ENCODE assay signal across 17 cellular contexts in genomic region chr3:138378331-138378730, GRCh38. TPM values are rescaled to one million over a fixed set of nuclear protein-coding genes. Genes with fewer than 3 reads are reported as not detected.
DNase-seq lines count a peak whose midpoint lies in the region; ATAC-seq and TF ChIP-seq lines count a peak whose summit lies in the region.
"Had no signal": no experiment of that assay in that cellular context is flagged by ENCODE, and none has a peak within 500 bp of the region (broad histone marks: within the 10 kb centered on the region; RNA-seq: fewer than 3 reads in every experiment).

No MANE protein-coding gene starts in this region.

- H3K36me3 ChIP-seq in GM23338 (ENCODE audit: insufficient read depth) = no peaks in the 10 kb centered on the region; the same call in 1 of the 2 replicates
- no peaks in the 10 kb centered on the region for H3K36me3 ChIP-seq in spleen
- H3K36me3 ChIP-seq in adrenal gland (replicated peaks in 1 of 2) = no peaks in the 10 kb centered on the region

- no peak overlapping the region for H3K4me3 ChIP-seq in GM23338
- no peak overlapping the region for H3K4me3 ChIP-seq in spleen
- H3K4me3 ChIP-seq in adrenal gland = no peak overlapping the region
- H3K4me3 ChIP-seq: K562 had no signal

- H3K9me3 Mint-ChIP-seq in GM23338 (no peaks in the 10 kb centered on the region; the same call in 2 of the 3 replicates), nephron progenitor cell (peaks cover 10% of the 10 kb centered on the region), endothelial cell (ENCODE audit: unreplicated experiment) (no peaks in the 10 kb centered on the region)

- H3K27me3 Mint-ChIP-seq in GM23338 (ENCODE audit: insufficient read depth, low read depth, poor library complexity) = no peaks in the 10 kb centered on the region
- H3K27me3 Mint-ChIP-seq in nephron progenitor cell (ENCODE audit: low read depth, poor library complexity) = peaks cover 13% of the 10 kb centered on the region
- peaks cover 2% of the 10 kb centered on the region for H3K27me3 Mint-ChIP-seq in endothelial cell (ENCODE audit: unreplicated experiment)

- H3K4me1 ChIP-seq in GM23338 (ENCODE audit: insufficient read depth) (no peaks in the 10 kb centered on the region), spleen (peaks cover 0 to 23% (median 10%) of the 10 kb centered on the region in 6 donors), adrenal gland (replicated peaks in 1 of 2) (peaks cover 37 to 51% of the 10 kb centered on the region in 2 donors)

- WGBS in spleen, 5 donors = 90 to 96% (median 95%) methylated on average over 5 of the region's 5 CpGs
- 79 to 94% (median 92%) methylated on average over 5 of the region's 5 CpGs for WGBS in adrenal gland, 4 donors

- peaks cover 0 to 7% (median 0%) of the 10 kb centered on the region in 8 donors for H3K9me3 ChIP-seq in spleen
- no peaks in the 10 kb centered on the region for H3K9me3 ChIP-seq in adrenal gland (replicated peaks in 1 of 3)

- no peak overlapping the region for H3K4me2 ChIP-seq in GM23338

- H3K36me3 Mint-ChIP-seq in GM23338 (ENCODE audit: low read depth) (peaks cover 5% of the 10 kb centered on the region; the same call in 2 of the 3 replicates), nephron progenitor cell (ENCODE audit: low read depth) (peaks cover 63% of the 10 kb centered on the region), endothelial cell (ENCODE audit: low read depth, unreplicated experiment) (no peaks in the 10 kb centered on the region)

- H3K27me3 ChIP-seq in GM23338 (ENCODE audit: insufficient read depth) = no peaks in the 10 kb centered on the region
- peaks cover 0 to 54% (median 0%) of the 10 kb centered on the region in 7 donors for H3K27me3 ChIP-seq in spleen (replicated peaks in 1 of 7)
- no peaks in the 10 kb centered on the region for H3K27me3 ChIP-seq in adrenal gland

- TF ChIP-seq POLR2A in spleen (IDR thresholded peaks at IDR 0.05) (no peak), adrenal gland (IDR thresholded peaks at IDR 0.05) (no peak)

- DNase-seq in activated effector memory CD4-positive, alpha-beta T cell treated with anti-CD3 and anti-CD28 coated beads, Interleukin-2, amount 50 U/mL, for 16 hours = peak; percentile 47
- DNase-seq in activated effector memory CD4-positive, alpha-beta T cell treated with Interleukin-2 at 50 U/mL for 16 hours = no peak
- DNase-seq in GM23338 (ENCODE audit: low spot score) (no peak), nephron progenitor cell (no peak), spleen (peak; percentile 44), NCI-H187 (lab: John Stamatoyannopoulos, UW) (no peak), endothelial cell (ENCODE audit: low spot score) (no peak), adrenal gland (no peak)
- DNase-seq: DMS79, NCI-H1105, NCI-H2081 treated with DMSO at 0.1 percent for 48 hours, NCI-H446 treated with DMSO at 0.1 percent for 48 hours, NCI-H69 had no signal

- H3K79me2 ChIP-seq in GM23338 (replicated peaks; ENCODE audit: insufficient read depth) = no peaks in the 10 kb centered on the region

- H3K4me1 Mint-ChIP-seq in GM23338 (peaks cover 9% of the 10 kb centered on the region), nephron progenitor cell (peaks cover 52% of the 10 kb centered on the region), endothelial cell (ENCODE audit: unreplicated experiment) (peaks cover 2% of the 10 kb centered on the region)

- H4K20me1 ChIP-seq in GM23338 (replicated peaks; ENCODE audit: insufficient read depth) = no peaks in the 10 kb centered on the region

- no peak overlapping the region for H3K27ac ChIP-seq in GM23338 (ENCODE audit: low read depth)
- H3K27ac ChIP-seq in spleen = no peak overlapping the region
- H3K27ac ChIP-seq in adrenal gland = peak overlapping the region in 2 of 5 donors; percentile 30 to 39
- H3K27ac ChIP-seq: 22Rv1 had no signal

- H3F3A ChIP-seq in GM23338 (replicated peaks; ENCODE audit: low read depth) = no peaks in the 10 kb centered on the region

- H3K9me2 ChIP-seq in GM23338 (ENCODE audit: insufficient read depth) = no peaks in the 10 kb centered on the region

- no peak overlapping the region for H3K4me3 Mint-ChIP-seq in GM23338
- no peak overlapping the region for H3K4me3 Mint-ChIP-seq in nephron progenitor cell
- no peak overlapping the region for H3K4me3 Mint-ChIP-seq in endothelial cell (ENCODE audit: unreplicated experiment)
- H3K4me3 Mint-ChIP-seq: CD14-positive monocyte had no signal

- H2AFZ ChIP-seq in GM23338 = no peak overlapping the region

- H3K27ac Mint-ChIP-seq in GM23338 (peak overlapping the region; percentile 21; the same call in 1 of the 2 replicates), nephron progenitor cell (peak overlapping the region; percentile 18), endothelial cell (ENCODE audit: unreplicated experiment) (no peak overlapping the region)

- ATAC-seq in GM23338 = no peak
- ATAC-seq: K562 had no signal

- TF ChIP-seq CTCF in GM23338 (conservative IDR thresholded peaks at IDR 0.05; ENCODE audit: low read depth in 2 of 2) (no peak), nephron progenitor cell (IDR thresholded peaks at IDR 0.05) (no peak), spleen (IDR thresholded peaks at IDR 0.05 in 8 of 11, conservative IDR thresholded peaks at IDR 0.05 in 3 of 11) (no peak), endothelial cell (IDR thresholded peaks at IDR 0.05; ENCODE audit: unreplicated experiment) (no peak), adrenal gland (IDR thresholded peaks at IDR 0.05) (no peak)

- intact Hi-C loops in spleen (cut with DNase I; ENCODE audit: low total_unique reads) (no loop called here), adrenal gland (cut with DNase I) (no loop called here)

RNA-seq across cellular contexts. Expression of gene MRAS, which starts 30.0 kb away (rescaled TPM):
- total RNA-seq in GM23338 (2014; rRNA removed; shearing (Covaris generic)) = 7.5 and 9.1 TPM in 2 replicates
- 10.0 and 10.2 TPM in 2 replicates for polyA plus RNA-seq in GM23338 (2016; fragmentation: Nextera tagmentation; extraction: Ambion mirVana)
- total RNA-seq in spleen = 10 to 100 TPM; 15.4 to 36.7 (median 24.2) TPM
- polyA plus RNA-seq in spleen = 10 to 100 TPM in 1 of 3 donors, 1 to 10 TPM in 2; 4.1 to 18.6 (median 5.1) TPM
- 5.9 TPM for total RNA-seq in endothelial cell (ENCODE audit: unreplicated experiment)
- 100 to 1,000 TPM in 5 of 8 donors, 10 to 100 TPM in 3; 52.5 to 337 (median 109) TPM for total RNA-seq in adrenal gland
- 100 to 1,000 TPM in 1 of 3 donors, 10 to 100 TPM in 2; 47.9 to 273 (median 60.0) TPM for polyA plus RNA-seq in adrenal gland

RNA-seq across cellular contexts. Expression of gene NME9, which starts 48.7 kb away (rescaled TPM):
- total RNA-seq in GM23338 (2014; rRNA removed; shearing (Covaris generic)) = 0.14 TPM in 1 of 2 replicates, not detected in the other
- polyA plus RNA-seq in GM23338 (2016; fragmentation: Nextera tagmentation; extraction: Ambion mirVana) = 1.4 and 2.0 TPM in 2 replicates
- 1 to 10 TPM in 1 of 7 donors, under 1 TPM in 3, not detected in 3; 0.37 to 4.1 (median 0.54) TPM for total RNA-seq in spleen
- under 1 TPM in 2 of 3 donors, not detected in 1; 0.14 to 0.16 TPM for polyA plus RNA-seq in spleen
- not detected for total RNA-seq in endothelial cell (ENCODE audit: unreplicated experiment)
- total RNA-seq in adrenal gland = 1 to 10 TPM in 2 of 8 donors, under 1 TPM in 1, not detected in 5; 0.46 to 1.9 (median 1.1) TPM
- polyA plus RNA-seq in adrenal gland = 1 to 10 TPM in 1 of 3 donors, under 1 TPM in 2; 0.46 to 2.6 (median 0.77) TPM
- total RNA-seq: H4, K562 had no signal
- polyA plus RNA-seq: CD14-positive monocyte had no signal

RNA-seq across cellular contexts. Expression of gene ESYT3, which starts 56.1 kb away (rescaled TPM):
- 7.4 and 8.2 TPM in 2 replicates for total RNA-seq in GM23338 (2014; rRNA removed; shearing (Covaris generic))
- polyA plus RNA-seq in GM23338 (2016; fragmentation: Nextera tagmentation; extraction: Ambion mirVana) = 3.5 TPM in 2 replicates
- total RNA-seq in spleen = not detected
- under 1 TPM in 1 of 3 donors, not detected in 2; 0.02 TPM for polyA plus RNA-seq in spleen
- total RNA-seq in endothelial cell (ENCODE audit: unreplicated experiment) = not detected
- total RNA-seq in adrenal gland = under 1 TPM in 7 of 8 donors, not detected in 1; 0.14 to 0.30 (median 0.17) TPM
- 1 to 10 TPM in 1 of 3 donors, under 1 TPM in 2; 0.16 to 1.2 (median 0.30) TPM for polyA plus RNA-seq in adrenal gland
- total RNA-seq: K562 had no signal
- polyA plus RNA-seq: CD14-positive monocyte, K562 had no signal

Comparison
In these comparisons a context has a peak if more than half of its experiments do, and no peak if none do; other contexts are left out.
1. DNase-seq: peak in activated effector memory CD4-positive, alpha-beta T cell treated with anti-CD3 and anti-CD28 coated beads, Interleukin-2, amount 50 U/mL, for 16 hours (single experiment) and spleen (single experiment); none in activated effector memory CD4-positive, alpha-beta T cell treated with Interleukin-2 at 50 U/mL for 16 hours (single experiment), GM23338 (single experiment), nephron progenitor cell (single experiment), NCI-H187 (0 of 2), endothelial cell (single experiment) and adrenal gland (0 of 7).